Comparison of ENCODE assay signal across 16 cellular contexts in genomic region chr21:45392206-45392971, GRCh38.
"Had no signal": no experiment of that assay in that cellular context is flagged by ENCODE, and none has a peak within 500 bp of the region (broad histone marks: within the 10 kb centered on the region; RNA-seq: fewer than 3 reads in every experiment).

No MANE protein-coding gene starts in this region.

- H3K27me3 ChIP-seq: thyroid gland had no signal

- H3K9me3 Mint-ChIP-seq: dendritic cell treated with granulocyte-macrophage colony-stimulating factor and Interleukin-4, amounts not matched to agents 40 ng/mL and 50 ng/mL, for 4 days; stimulated activated naive B cell treated with anti-CD40 and anti-IgM and Interleukin-4, amounts not matched to agents 10 μg/mL and 1 μg/mL and 100 μg/mL, for 72 hours; T-cell had no signal

- H3K9ac ChIP-seq: SK-N-SH had no signal

- FAIRE-seq: urothelium cell line had no signal

- H3K4me1 Mint-ChIP-seq: stimulated activated naive B cell treated with anti-CD40 and anti-IgM and Interleukin-4, amounts not matched to agents 10 μg/mL and 1 μg/mL and 100 μg/mL, for 72 hours; T-cell had no signal

- H3K4me3 ChIP-seq: thyroid gland had no signal

- ATAC-seq: activated CD4-positive, CD25-positive, alpha-beta regulatory T cell treated with anti-CD3 and anti-CD28 coated beads, Interleukin-2, amount 50 U/mL, for 24 hours; foreskin keratinocyte; left colon; stimulated activated naive B cell treated with anti-CD40 and anti-IgM and Interleukin-4, amounts not matched to agents 10 μg/mL and 1 μg/mL and 100 μg/mL, for 72 hours; T-cell had no signal

- H3K27ac Mint-ChIP-seq: activated naive CD8-positive, alpha-beta T cell; dendritic cell treated with granulocyte-macrophage colony-stimulating factor and Interleukin-4, amounts not matched to agents 40 ng/mL and 50 ng/mL, for 4 days; stimulated activated naive B cell treated with anti-CD40 and anti-IgM and Interleukin-4, amounts not matched to agents 10 μg/mL and 1 μg/mL and 100 μg/mL, for 72 hours; T-cell had no signal

- H3K4me1 ChIP-seq: foreskin keratinocyte had no signal

- DNase-seq: cerebellar nuclear complex; effector memory CD4-positive, alpha-beta T cell; foreskin keratinocyte; head of caudate nucleus; SK-N-SH; stimulated activated CD4-positive, alpha-beta T cell treated with anti-CD3 and anti-CD28 coated beads, Interleukin-15, amount 100 ng/mL, for 24 hours; stimulated activated CD4-positive, alpha-beta T cell treated with anti-CD3 and anti-CD28 coated beads, Interleukin-4, amount 100 ng/mL, for 1 hour; stimulated activated naive B cell treated with anti-CD40 and anti-IgM and Interleukin-4, amounts not matched to agents 10 μg/mL and 1 μg/mL and 100 μg/mL, for 72 hours; T-cell; T-helper 9 cell had no signal

- H3K27ac ChIP-seq: foreskin keratinocyte, thyroid gland had no signal

- H3K36me3 Mint-ChIP-seq: activated naive CD8-positive, alpha-beta T cell; stimulated activated naive B cell treated with anti-CD40 and anti-IgM and Interleukin-4, amounts not matched to agents 10 μg/mL and 1 μg/mL and 100 μg/mL, for 72 hours; T-cell had no signal

- H3K9me3 ChIP-seq: SK-N-SH, thyroid gland had no signal

- H3K4me3 Mint-ChIP-seq: activated naive CD8-positive, alpha-beta T cell; dendritic cell treated with granulocyte-macrophage colony-stimulating factor and Interleukin-4, amounts not matched to agents 40 ng/mL and 50 ng/mL, for 4 days; stimulated activated naive B cell treated with anti-CD40 and anti-IgM and Interleukin-4, amounts not matched to agents 10 μg/mL and 1 μg/mL and 100 μg/mL, for 72 hours; T-cell had no signal

- H3K4me2 ChIP-seq: SK-N-SH had no signal

- H3K36me3 ChIP-seq: thyroid gland had no signal
